Comparison of ENCODE assay signal across 8 cellular contexts in genomic region chr12:64621257-64621942, GRCh38. TPM values are rescaled to one million over a fixed set of nuclear protein-coding genes. Genes with fewer than 3 reads are reported as not detected.
DNase-seq lines count a peak whose midpoint lies in the region; ATAC-seq and TF ChIP-seq lines count a peak whose summit lies in the region.

No MANE protein-coding gene starts in this region.

- H3K27me3 Mint-ChIP-seq in dendritic cell treated with granulocyte-macrophage colony-stimulating factor and Interleukin-4, amounts not matched to agents 40 ng/mL and 50 ng/mL, for 4 days: no peaks in the 10 kb centered on the region

- H3K36me3 Mint-ChIP-seq in dendritic cell treated with granulocyte-macrophage colony-stimulating factor and Interleukin-4, amounts not matched to agents 40 ng/mL and 50 ng/mL, for 4 days (ENCODE audit: low read depth): peaks cover 6% of the 10 kb centered on the region

- H3K4me3 Mint-ChIP-seq in dendritic cell treated with granulocyte-macrophage colony-stimulating factor and Interleukin-4, amounts not matched to agents 40 ng/mL and 50 ng/mL, for 4 days: peak overlapping the region; percentile 63

- H3K27me3 ChIP-seq in A673 (replicated peaks; ENCODE audit: insufficient read depth, low read depth, low read length, poor library complexity): no peaks in the 10 kb centered on the region

- intact Hi-C loops in dendritic cell treated with granulocyte-macrophage colony-stimulating factor and Interleukin-4, amounts not matched to agents 40 ng/mL and 50 ng/mL, for 4 days (cut with micrococcal nuclease): no loop called here
- intact Hi-C loops in A673 (cut with micrococcal nuclease; ENCODE audit: unreplicated experiment): no loop called here

- CTCF ChIA-PET in A673 (lab: Charles Lee): no interaction called here

- no peaks in the 10 kb centered on the region for H3K9me3 Mint-ChIP-seq in dendritic cell treated with granulocyte-macrophage colony-stimulating factor and Interleukin-4, amounts not matched to agents 40 ng/mL and 50 ng/mL, for 4 days

- H3K4me3 ChIP-seq in A673 (ENCODE audit: low read depth, low read length, poor library complexity, severe bottlenecking): no peak overlapping the region

- peaks cover 48% of the 10 kb centered on the region for H3K4me1 Mint-ChIP-seq in dendritic cell treated with granulocyte-macrophage colony-stimulating factor and Interleukin-4, amounts not matched to agents 40 ng/mL and 50 ng/mL, for 4 days (ENCODE audit: low read depth)

- no peaks in the 10 kb centered on the region for H3K9me3 ChIP-seq in A673 (ENCODE audit: low read depth, low read length, poor library complexity, severe bottlenecking)

- H3K4me1 ChIP-seq in A673 (ENCODE audit: insufficient read depth, low read length, poor library complexity, severe bottlenecking): peaks cover 47% of the 10 kb centered on the region

- no peaks in the 10 kb centered on the region for H3K36me3 ChIP-seq in A673 (ENCODE audit: insufficient read depth, low read length, poor library complexity, severe bottlenecking)

- BruUV-seq in A673 (replicated peaks; lab: Mats Ljungman, UMichigan): no TSS peak

- DNase-seq in EH (ENCODE audit: low read depth): peak; percentile 87
- peak; percentile 67 for DNase-seq in GM20000 (ENCODE audit: low spot score)
- no peak for DNase-seq in A673 (ENCODE audit: low spot score)
- no peak for DNase-seq in NCI-H1105 (lab: John Stamatoyannopoulos, UW)
- no peak for DNase-seq in NCI-H1092 (lab: John Stamatoyannopoulos, UW)
- DNase-seq in NCI-H774 (lab: John Stamatoyannopoulos, UW): no peak

- peak overlapping the region; percentile 86 for H3K27ac Mint-ChIP-seq in dendritic cell treated with granulocyte-macrophage colony-stimulating factor and Interleukin-4, amounts not matched to agents 40 ng/mL and 50 ng/mL, for 4 days

- POLR2A ChIA-PET in A673 (lab: Charles Lee; ENCODE audit: low non-redundant PET): interaction anchor here (0.7 kb wide), 1 partner anchor 78 kb away, joined by 3 read pairs; no protein-coding TSS in a partner anchor

- ATAC-seq in HG03460 (IDR thresholded peaks at IDR 0.05; ENCODE audit: unreplicated experiment): peak; percentile 77

- H3K27ac ChIP-seq in A673 (ENCODE audit: low read depth, low read length, poor library complexity, severe bottlenecking): no peak overlapping the region

- TF ChIP-seq CTCF in GM20000 (IDR thresholded peaks at IDR 0.05; ENCODE audit: extremely low read depth, missing control alignments) (no peak), A673 (conservative IDR thresholded peaks at IDR 0.05; ENCODE audit: low read depth, low read length) (no peak)

RNA-seq across cellular contexts. Expression of gene RASSF3, which starts 11.1 kb away (rescaled TPM):
- 37.7 and 38.2 TPM in 2 replicates for total RNA-seq in A673 (2021)

Comparison
In these comparisons a context has a peak if more than half of its experiments do, and no peak if none do; other contexts are left out.
1. DNase-seq: peak in EH (single experiment) and GM20000 (single experiment); none in A673 (single experiment), NCI-H1105 (single experiment), NCI-H1092 (single experiment) and NCI-H774 (single experiment).